Comparison of ENCODE assay signal across 2 cellular contexts in the genomic region with DNA sequence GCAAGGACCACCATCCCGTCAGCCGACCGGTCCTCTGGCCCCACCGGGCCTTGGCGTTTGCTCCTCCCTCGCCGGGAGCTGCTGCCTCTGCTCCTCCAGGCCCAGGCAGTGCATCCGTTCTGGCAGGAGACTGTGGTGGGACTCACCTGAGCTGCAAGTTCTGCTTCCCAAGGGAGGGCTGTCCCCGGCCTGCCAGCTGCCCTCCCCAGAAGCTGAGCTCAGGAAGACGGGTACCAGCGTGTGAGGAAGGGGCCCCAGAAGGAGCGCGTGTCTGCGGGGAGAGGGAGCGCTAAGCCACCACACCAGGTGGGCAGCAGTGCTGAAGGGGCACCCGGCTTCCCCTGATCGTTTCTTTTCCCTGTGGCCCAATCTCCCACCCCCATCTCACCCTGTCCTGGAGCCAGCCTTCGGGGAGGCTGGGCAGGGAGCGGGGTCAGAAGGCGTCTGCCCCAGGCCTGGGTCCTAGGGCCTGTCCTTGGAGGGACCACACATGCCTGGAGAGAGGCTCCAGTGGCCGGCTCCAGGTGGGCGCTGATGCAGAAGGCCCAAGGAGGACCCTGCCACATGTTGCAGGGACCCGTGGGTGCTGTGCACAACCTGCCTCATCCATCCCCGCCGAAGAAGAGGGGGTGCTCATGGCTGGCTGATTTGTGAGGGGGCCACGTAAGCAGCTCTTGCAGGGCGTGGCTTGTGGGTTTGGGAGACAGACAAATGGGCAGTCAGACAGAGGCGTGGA.
TF ChIP-seq lines count a peak whose summit lies in the region.

No MANE protein-coding gene starts in this region.

TF ChIP-seq in HepG2, 621 proteins besides CTCF, POLR2A, EP300 and RAD21:
- TF ChIP-seq SPEN (CRISPR knock-in tag; IDR thresholded peaks at IDR 0.05; ENCODE audit: low read depth) (0 out of 2 replicates have a peak, but pooled peaks have one; percentile 14), TAF1 (CRISPR knock-in tag; IDR thresholded peaks at IDR 0.05) (no peak)

TF ChIP-seq in GM12878, 131 proteins besides CTCF, POLR2A, EP300 and RAD21:
- TF ChIP-seq, protein P1, sequence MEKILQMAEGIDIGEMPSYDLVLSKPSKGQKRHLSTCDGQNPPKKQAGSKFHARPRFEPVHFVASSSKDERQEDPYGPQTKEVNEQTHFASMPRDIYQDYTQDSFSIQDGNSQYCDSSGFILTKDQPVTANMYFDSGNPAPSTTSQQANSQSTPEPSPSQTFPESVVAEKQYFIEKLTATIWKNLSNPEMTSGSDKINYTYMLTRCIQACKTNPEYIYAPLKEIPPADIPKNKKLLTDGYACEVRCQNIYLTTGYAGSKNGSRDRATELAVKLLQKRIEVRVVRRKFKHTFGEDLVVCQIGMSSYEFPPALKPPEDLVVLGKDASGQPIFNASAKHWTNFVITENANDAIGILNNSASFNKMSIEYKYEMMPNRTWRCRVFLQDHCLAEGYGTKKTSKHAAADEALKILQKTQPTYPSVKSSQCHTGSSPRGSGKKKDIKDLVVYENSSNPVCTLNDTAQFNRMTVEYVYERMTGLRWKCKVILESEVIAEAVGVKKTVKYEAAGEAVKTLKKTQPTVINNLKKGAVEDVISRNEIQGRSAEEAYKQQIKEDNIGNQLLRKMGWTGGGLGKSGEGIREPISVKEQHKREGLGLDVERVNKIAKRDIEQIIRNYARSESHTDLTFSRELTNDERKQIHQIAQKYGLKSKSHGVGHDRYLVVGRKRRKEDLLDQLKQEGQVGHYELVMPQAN (conservative IDR thresholded peaks at IDR 0.05), result no peak
